ENCODE assay signal across 16 cellular contexts in the genomic region with DNA sequence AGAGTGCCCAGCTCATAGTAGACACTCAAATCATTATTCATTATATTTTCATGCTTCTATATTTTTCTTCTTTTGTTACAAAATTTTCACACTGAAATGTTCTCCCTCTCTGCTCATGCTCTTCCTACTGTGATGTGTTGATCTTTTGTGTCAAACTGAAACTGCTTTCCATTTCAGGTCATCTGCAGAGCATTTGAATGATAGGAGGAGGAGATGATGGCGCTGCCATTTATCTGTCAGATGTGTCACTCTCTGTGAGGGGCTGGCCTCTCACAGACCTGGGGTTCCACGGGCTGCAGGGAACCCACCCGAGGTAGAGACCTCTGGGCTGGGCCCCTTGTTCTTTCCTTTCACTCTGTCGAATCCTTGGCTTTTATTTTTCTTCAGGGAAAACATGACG. TPM values are rescaled to one million over a fixed set of nuclear protein-coding genes. Genes with fewer than 3 reads are reported as not detected.
A peak's percentile ranks its signal among the peaks of the same experiment; 100 is the strongest.
DNase-seq lines count a peak whose midpoint lies in the region; ATAC-seq, FAIRE-seq and TF ChIP-seq lines count a peak whose summit lies in the region.
"Had no signal": no experiment of that assay in that cellular context is flagged by ENCODE, and none has a peak within 500 bp of the region (broad histone marks: within the 10 kb centered on the region; RNA-seq: fewer than 3 reads in every experiment).

No MANE protein-coding gene starts in this region.

- H2AFZ ChIP-seq in GM12878 (ENCODE audit: control insufficient read depth, low read depth, low read length), result peak overlapping the region; percentile 75
- no peak overlapping the region for H2AFZ ChIP-seq in GM23338

- intact Hi-C loops in GM12878 (cut with micrococcal nuclease; ENCODE audit: unreplicated experiment), result loop anchor here (10.0 kb wide), 1 partner anchor 205 kb away; no protein-coding TSS in a partner anchor

- RAD21 ChIA-PET in GM12878 (lab: Charles Lee; ENCODE audit: unreplicated experiment), result interaction anchor here (0.8 to 8.4 kb wide), 4 partner anchors 94 to 210 kb away, joined by 3 to 161 read pairs (median 4); a partner anchor contains a TSS

- TF ChIP-seq POLR2A in A549 (IDR thresholded peaks at IDR 0.05; ENCODE audit: low read length) (no peak), GM12878 (IDR thresholded peaks at IDR 0.05; ENCODE audit: low read depth, low read length) (no peak)

- CTCF ChIA-PET in A549 (lab: Yijun Ruan, JAX), result interaction anchor here (0.6 to 8.1 kb wide), 6 partner anchors 14 to 205 kb away, joined by 3 to 114 read pairs (median 3); a partner anchor contains a TSS
- CTCF ChIA-PET in GM12878 (lab: Yijun Ruan, JAX), result interaction anchor here (0.5 to 8.4 kb wide), 5 partner anchors 12 to 310 kb away, joined by 3 to 271 read pairs (median 5); a partner anchor contains a TSS
- CTCF ChIA-PET in HEK293T (lab: Yijun Ruan, JAX), result interaction anchor here (1.6 kb wide), 1 partner anchor 97 kb away, joined by 6 read pairs; a partner anchor contains a TSS

- H3K4me1 ChIP-seq in A549, result no peaks in the 10 kb centered on the region
- H3K4me1 ChIP-seq in GM12878 (ENCODE audit: control insufficient read depth, insufficient read depth, low read length), result peaks cover 14% of the 10 kb centered on the region
- H3K4me1 ChIP-seq in BE2C, result no peaks in the 10 kb centered on the region
- H3K4me1 ChIP-seq in GM23338 (ENCODE audit: insufficient read depth), result peaks cover 10% of the 10 kb centered on the region; the same call in 1 of the 2 replicates

- H3K9me3 ChIP-seq in A549 (no peaks in the 10 kb centered on the region), GM12878 (replicated peaks; ENCODE audit: control insufficient read depth, insufficient read depth, low read length) (no peaks in the 10 kb centered on the region), BE2C (no peaks in the 10 kb centered on the region)

- no peak for FAIRE-seq in A549 (lab: Jason Lieb, UNC)
- FAIRE-seq in GM12878 (lab: Jason Lieb, UNC), result no peak
- FAIRE-seq: A204.1, small intestine had no signal

- H3K36me3 ChIP-seq in GM12878 (ENCODE audit: control insufficient read depth in 2 of 2, insufficient read depth in 2 of 2, low read length in 1 of 2) (no peaks in the 10 kb centered on the region), BE2C (no peaks in the 10 kb centered on the region), GM23338 (ENCODE audit: insufficient read depth) (no peaks in the 10 kb centered on the region)

- H3K27me3 Mint-ChIP-seq in GM23338 (ENCODE audit: insufficient read depth, low read depth, poor library complexity), result no peaks in the 10 kb centered on the region

- peaks cover 6% of the 10 kb centered on the region for H3K4me1 Mint-ChIP-seq in GM23338

- TF ChIP-seq CTCF in A549 (IDR thresholded peaks at IDR 0.05) (no peak), GM12878 (IDR thresholded peaks at IDR 0.05 in 2 of 3, conservative IDR thresholded peaks at IDR 0.05 in 1 of 3; ENCODE audit: control insufficient read depth in 2 of 3, extremely low read depth in 1 of 3, insufficient read depth in 1 of 3, low read depth in 3 of 3, low read length in 3 of 3) (no peak), BE2C (IDR thresholded peaks at IDR 0.05; ENCODE audit: low read depth, low read length) (no peak), GM23338 (conservative IDR thresholded peaks at IDR 0.05; ENCODE audit: low read depth in 2 of 2) (no peak)

- WGBS in A549 (ENCODE audit: missing lambda C conversion rate), result 5% methylated on average over 5 of the region's 5 CpGs
- under 1% methylated on average over 5 of the region's 5 CpGs for WGBS in GM12878 (ENCODE audit: insufficient coverage, insufficient replicate concordance, low lambda C conversion rate, missing lambda C conversion rate)

- SMC1A ChIA-PET in GM12878 (lab: Charles Lee; ENCODE audit: uncharacterized antibody, unreplicated experiment), result interaction anchor here (0.6 to 8.4 kb wide), 6 partner anchors 84 to 662 kb away, joined by 3 to 190 read pairs (median 6); a partner anchor contains a TSS

- POLR2A ChIA-PET in A549 (lab: Yijun Ruan, JAX), result no interaction called here
- POLR2A ChIA-PET in GM12878 (lab: Charles Lee), result interaction anchor here (5.6 kb wide), 1 partner anchor 97 kb away, joined by 29 read pairs; a partner anchor contains a TSS
- POLR2A ChIA-PET in HEK293T (lab: Yijun Ruan, JAX), result no interaction called here

- H3K9ac ChIP-seq in GM12878 (ENCODE audit: control insufficient read depth, insufficient read depth, low read length), result 0 out of 2 replicates have a peak overlapping the region, but pooled peaks have one; percentile 7

- ATAC-seq in A549 (no peak), GM18868 (IDR thresholded peaks at IDR 0.05; ENCODE audit: unreplicated experiment) (peak; percentile 47), HG03159 (IDR thresholded peaks at IDR 0.05; ENCODE audit: unreplicated experiment) (peak; percentile 48), GM12878 (peak; percentile 54), GM23338 (no peak)

- H3K4me3 ChIP-seq in A549, result no peak overlapping the region
- 0 out of 2 replicates have a peak overlapping the region, but pooled peaks have one; percentile 7 for H3K4me3 ChIP-seq in GM12878
- H3K4me3 ChIP-seq in BE2C (ENCODE audit: low read depth, low read length), result no peak overlapping the region
- no peak overlapping the region for H3K4me3 ChIP-seq in GM23338

- 0 out of 3 replicates have a peak overlapping the region, but pooled peaks have one; percentile 20 for H3K4me2 ChIP-seq in A549
- H3K4me2 ChIP-seq in GM12878 (ENCODE audit: control insufficient read depth, insufficient read depth), result peak overlapping the region; percentile 44
- no peak overlapping the region for H3K4me2 ChIP-seq in GM23338

- no peaks in the 10 kb centered on the region for H3K9me3 Mint-ChIP-seq in GM23338

- no peaks in the 10 kb centered on the region for H4K20me1 ChIP-seq in GM12878 (ENCODE audit: control insufficient read depth, insufficient read depth)
- H4K20me1 ChIP-seq in GM23338 (replicated peaks; ENCODE audit: insufficient read depth), result no peaks in the 10 kb centered on the region

- no peaks in the 10 kb centered on the region for H3F3A ChIP-seq in GM23338 (replicated peaks; ENCODE audit: low read depth)

- no TSS peak for BruUV-seq in GM12878 (replicated peaks; lab: Mats Ljungman, UMichigan)

- H3K27ac Mint-ChIP-seq in GM23338, result no peak overlapping the region

- DNase-seq in A549 (ENCODE audit: low read depth in 1 of 2, low spot score in 1 of 2) (no peak), GM12878 (ENCODE audit: low read depth, low spot score) (no peak), BE2C (no peak), HEK293T (ENCODE audit: extremely low spot score) (no peak), GM23338 (ENCODE audit: low spot score) (no peak)
- DNase-seq in activated CD4-positive, alpha-beta T cell treated with anti-CD3 and anti-CD28 coated beads for 1 hour, result no peak
- DNase-seq: activated CD4-positive, CD25-positive, alpha-beta regulatory T cell treated with anti-CD3 and anti-CD28 coated beads, Interleukin-2, amount 50 U/mL, for 72 hours; activated T-cell treated with anti-CD3 and anti-CD28 coated beads, Interleukin-2, amount 50 U/mL, for 48 hours; DMS53; foreskin melanocyte; islet precursor cell; small intestine; trophoblast cell had no signal

- no peaks in the 10 kb centered on the region for H3K36me3 Mint-ChIP-seq in GM23338 (ENCODE audit: low read depth)

- no peak for TF ChIP-seq RAD21 in A549 (conservative IDR thresholded peaks at IDR 0.05 in 1 of 2, IDR thresholded peaks at IDR 0.05 in 1 of 2)
- no peak for TF ChIP-seq RAD21 in GM12878 (IDR thresholded peaks at IDR 0.05; ENCODE audit: insufficient read depth, low read depth, low read length)

- TF ChIP-seq EP300 in A549 (IDR thresholded peaks at IDR 0.05), result no peak
- no peak for TF ChIP-seq EP300 in GM12878 (IDR thresholded peaks at IDR 0.05; ENCODE audit: borderline replicate concordance in 1 of 2, control insufficient read depth in 1 of 2, low read depth in 2 of 2, low read length in 2 of 2)

- no peaks in the 10 kb centered on the region for H3K9me2 ChIP-seq in GM23338 (ENCODE audit: insufficient read depth)

- H3K4me3 Mint-ChIP-seq in GM23338, result no peak overlapping the region

- H3K79me2 ChIP-seq in GM12878 (ENCODE audit: control insufficient read depth, insufficient read depth, low read length), result no peaks in the 10 kb centered on the region
- H3K79me2 ChIP-seq in GM23338 (replicated peaks; ENCODE audit: insufficient read depth), result no peaks in the 10 kb centered on the region

- H3K27ac ChIP-seq in A549 (no peak overlapping the region), GM12878 (ENCODE audit: control insufficient read depth, insufficient read depth) (no peak overlapping the region), GM23338 (ENCODE audit: low read depth) (no peak overlapping the region)

- in situ Hi-C loops in GM12878 (cut with MboI), result loop anchor here (5.0 kb wide), 1 partner anchor 97 kb away; a partner anchor contains a TSS

- H3K27me3 ChIP-seq in GM12878 (replicated peaks in 1 of 2; ENCODE audit: control insufficient read depth in 2 of 2, insufficient read depth in 2 of 2, low read length in 1 of 2) (no peaks in the 10 kb centered on the region; a peak in 1 of 4 replicates), BE2C (no peaks in the 10 kb centered on the region), GM23338 (ENCODE audit: insufficient read depth) (no peaks in the 10 kb centered on the region)

RNA-seq across cellular contexts. Expression of a gene that starts 41.1 kb away (rescaled TPM):
- not detected in 2 replicates for polyA plus RNA-seq in A549 (2011; rRNA removed)
- polyA plus RNA-seq in A549 (2012; cell fraction: cytosol; rRNA removed), result not detected in 2 replicates
- not detected in 2 replicates for polyA plus RNA-seq in A549 (2012; cell fraction: nucleus; rRNA removed)
- polyA plus RNA-seq in A549 (2017; fragmentation: RNase III; extraction: RNeasy Plus Mini Kit Qiagen cat#74134 plus additional on column Dnase treatment), result not detected in 3 replicates
- not detected in 2 replicates for polyA minus RNA-seq in A549 (2011; rRNA and poly(A)+ RNA removed)
- total RNA-seq in GM12878 (2013; cell fraction: nucleolus; rRNA removed), result 0.07 TPM in 1 of 2 replicates, not detected in the other
- total RNA-seq in GM12878 (2014; rRNA removed), result not detected in 2 replicates
- total RNA-seq in GM12878 (2014; rRNA removed; fragmentation: Illumina TruSeq; extraction: Trizol), result not detected in 2 replicates
- total RNA-seq in GM12878 (2021), result not detected in 2 replicates
- polyA plus RNA-seq in GM12878 (2011; ENCODE audit: low read depth), result not detected
- not detected in 2 replicates for polyA plus RNA-seq in GM12878 (2011; rRNA removed)
- polyA plus RNA-seq in GM12878 (2011; cell fraction: cytosol; rRNA removed), result not detected in 2 replicates
- polyA plus RNA-seq in GM12878 (2011; cell fraction: nucleus; rRNA removed), result 0.12 TPM in 1 of 2 replicates, not detected in the other
- not detected in 2 replicates for polyA plus RNA-seq in GM12878 (2012)
- not detected in 2 replicates for polyA plus RNA-seq in GM12878 (2014; fragmentation: Illumina TruSeq; extraction: Trizol)
- not detected for polyA plus RNA-seq in GM12878 (2014; fragmentation: Nextera tagmentation; extraction: Ambion mirVana)
- polyA plus RNA-seq in GM12878 (2014; rRNA removed), result not detected in 2 replicates
- not detected for polyA plus RNA-seq in GM12878 (2016; fragmentation: Nextera tagmentation; extraction: Ambion mirVana)
- polyA minus RNA-seq in GM12878 (2011; rRNA and poly(A)+ RNA removed), result not detected in 2 replicates
- polyA minus RNA-seq in GM12878 (2011; cell fraction: cytosol; rRNA and poly(A)+ RNA removed), result not detected in 2 replicates
- not detected in 2 replicates for polyA minus RNA-seq in GM12878 (2011; cell fraction: nucleus; rRNA and poly(A)+ RNA removed)
- not detected for polyA plus RNA-seq in BE2C (2012; ENCODE audit: insufficient read depth, insufficient read length, low read depth)
- not detected in 2 replicates for total RNA-seq in GM23338 (2014; rRNA removed; shearing (Covaris generic))
- 0.09 and 0.23 TPM in 2 replicates for polyA plus RNA-seq in GM23338 (2016; fragmentation: Nextera tagmentation; extraction: Ambion mirVana)
- polyA plus RNA-seq: small intestine had no signal

RNA-seq across cellular contexts. Expression of a gene that starts 51.5 kb away (rescaled TPM):
- not detected in 2 replicates for polyA plus RNA-seq in A549 (2011; rRNA removed)
- not detected in 2 replicates for polyA plus RNA-seq in A549 (2012; cell fraction: cytosol; rRNA removed)
- not detected in 2 replicates for polyA plus RNA-seq in A549 (2012; cell fraction: nucleus; rRNA removed)
- polyA plus RNA-seq in A549 (2017; fragmentation: RNase III; extraction: RNeasy Plus Mini Kit Qiagen cat#74134 plus additional on column Dnase treatment), result not detected in 3 replicates
- polyA minus RNA-seq in A549 (2011; rRNA and poly(A)+ RNA removed), result not detected in 2 replicates
- total RNA-seq in GM12878 (2013; cell fraction: nucleolus; rRNA removed), result not detected in 2 replicates
- total RNA-seq in GM12878 (2014; rRNA removed), result not detected in 2 replicates
- not detected in 2 replicates for total RNA-seq in GM12878 (2014; rRNA removed; fragmentation: Illumina TruSeq; extraction: Trizol)
- total RNA-seq in GM12878 (2021), result not detected in 2 replicates
- not detected for polyA plus RNA-seq in GM12878 (2011; ENCODE audit: low read depth)
- 0.04 TPM in 1 of 2 replicates, not detected in the other for polyA plus RNA-seq in GM12878 (2011; rRNA removed)
- polyA plus RNA-seq in GM12878 (2011; cell fraction: cytosol; rRNA removed), result not detected in 2 replicates
- polyA plus RNA-seq in GM12878 (2011; cell fraction: nucleus; rRNA removed), result not detected in 2 replicates
- polyA plus RNA-seq in GM12878 (2012), result not detected in 2 replicates
- not detected in 2 replicates for polyA plus RNA-seq in GM12878 (2014; fragmentation: Illumina TruSeq; extraction: Trizol)
- polyA plus RNA-seq in GM12878 (2014; fragmentation: Nextera tagmentation; extraction: Ambion mirVana), result not detected
- not detected in 2 replicates for polyA plus RNA-seq in GM12878 (2014; rRNA removed)
- not detected for polyA plus RNA-seq in GM12878 (2016; fragmentation: Nextera tagmentation; extraction: Ambion mirVana)
- polyA minus RNA-seq in GM12878 (2011; rRNA and poly(A)+ RNA removed), result not detected in 2 replicates
- polyA minus RNA-seq in GM12878 (2011; cell fraction: cytosol; rRNA and poly(A)+ RNA removed), result not detected in 2 replicates
- not detected in 2 replicates for polyA minus RNA-seq in GM12878 (2011; cell fraction: nucleus; rRNA and poly(A)+ RNA removed)
- not detected for polyA plus RNA-seq in BE2C (2012; ENCODE audit: insufficient read depth, insufficient read length, low read depth)
- 0.14 TPM in 1 of 2 replicates, not detected in the other for total RNA-seq in GM23338 (2014; rRNA removed; shearing (Covaris generic))
- 0.28 and 0.52 TPM in 2 replicates for polyA plus RNA-seq in GM23338 (2016; fragmentation: Nextera tagmentation; extraction: Ambion mirVana)
- polyA plus RNA-seq: small intestine had no signal

RNA-seq across cellular contexts. Expression of a gene that starts 59.3 kb away (rescaled TPM):
- polyA plus RNA-seq in A549 (2011; rRNA removed), result not detected in 2 replicates
- polyA plus RNA-seq in A549 (2012; cell fraction: cytosol; rRNA removed), result not detected in 2 replicates
- polyA plus RNA-seq in A549 (2012; cell fraction: nucleus; rRNA removed), result not detected in 2 replicates
- not detected in 3 replicates for polyA plus RNA-seq in A549 (2017; fragmentation: RNase III; extraction: RNeasy Plus Mini Kit Qiagen cat#74134 plus additional on column Dnase treatment)
- not detected in 2 replicates for polyA minus RNA-seq in A549 (2011; rRNA and poly(A)+ RNA removed)
- total RNA-seq in GM12878 (2013; cell fraction: nucleolus; rRNA removed), result not detected in 2 replicates
- total RNA-seq in GM12878 (2014; rRNA removed), result not detected in 2 replicates
- total RNA-seq in GM12878 (2014; rRNA removed; fragmentation: Illumina TruSeq; extraction: Trizol), result not detected in 2 replicates
- total RNA-seq in GM12878 (2021), result not detected in 2 replicates
- polyA plus RNA-seq in GM12878 (2011; ENCODE audit: low read depth), result not detected
- polyA plus RNA-seq in GM12878 (2011; rRNA removed), result not detected in 2 replicates
- polyA plus RNA-seq in GM12878 (2011; cell fraction: cytosol; rRNA removed), result not detected in 2 replicates
- polyA plus RNA-seq in GM12878 (2011; cell fraction: nucleus; rRNA removed), result not detected in 2 replicates
- polyA plus RNA-seq in GM12878 (2012), result not detected in 2 replicates
- polyA plus RNA-seq in GM12878 (2014; fragmentation: Illumina TruSeq; extraction: Trizol), result not detected in 2 replicates
- not detected for polyA plus RNA-seq in GM12878 (2014; fragmentation: Nextera tagmentation; extraction: Ambion mirVana)
- not detected in 2 replicates for polyA plus RNA-seq in GM12878 (2014; rRNA removed)
- polyA plus RNA-seq in GM12878 (2016; fragmentation: Nextera tagmentation; extraction: Ambion mirVana), result not detected
- polyA minus RNA-seq in GM12878 (2011; rRNA and poly(A)+ RNA removed), result not detected in 2 replicates
- not detected in 2 replicates for polyA minus RNA-seq in GM12878 (2011; cell fraction: cytosol; rRNA and poly(A)+ RNA removed)
- not detected in 2 replicates for polyA minus RNA-seq in GM12878 (2011; cell fraction: nucleus; rRNA and poly(A)+ RNA removed)
- not detected for polyA plus RNA-seq in BE2C (2012; ENCODE audit: insufficient read depth, insufficient read length, low read depth)
- 0.58 and 3.5 TPM in 2 replicates for total RNA-seq in GM23338 (2014; rRNA removed; shearing (Covaris generic))
- not detected in 2 replicates for polyA plus RNA-seq in GM23338 (2016; fragmentation: Nextera tagmentation; extraction: Ambion mirVana)
- polyA plus RNA-seq: small intestine had no signal

Comparison
In these comparisons a context has a peak if more than half of its experiments do, and no peak if none do; other contexts are left out.
1. ATAC-seq: peak in GM18868 (single experiment), HG03159 (single experiment) and GM12878 (single experiment); none in A549 (0 of 2) and GM23338 (single experiment).